8 cellular contexts compared by ENCODE assay signal in genomic region chr1:20634594-20635084, GRCh38. TPM values are rescaled to one million over a fixed set of nuclear protein-coding genes. Genes with fewer than 3 reads are reported as not detected.
DNase-seq lines count a peak whose midpoint lies in the region; ATAC-seq and TF ChIP-seq lines count a peak whose summit lies in the region.

No MANE protein-coding gene starts in this region.

- TF ChIP-seq CTCF in right atrium auricular region (IDR thresholded peaks at IDR 0.05) = no peak

- peak; percentile 36 for DNase-seq in NOMO-1 treated with DMSO at 0.1 percent for 48 hours (lab: John Stamatoyannopoulos, UW; ENCODE audit: unreplicated experiment)
- DNase-seq in NOMO-1 treated with dmso at 0.1 percent for 144 hours (lab: John Stamatoyannopoulos, UW; ENCODE audit: unreplicated experiment) = no peak
- DNase-seq in NCI-H82 (lab: John Stamatoyannopoulos, UW) = peak; percentile 83
- no peak for DNase-seq in activated naive CD8-positive, alpha-beta T cell treated with anti-CD3 and anti-CD28 coated beads, Interleukin-2, amount 10 ng/mL, durations not matched to agents 7 days and 5 days
- DNase-seq in right atrium auricular region (ENCODE audit: low spot score) = no peak
- peak; percentile 56 for DNase-seq in renal cortical epithelial cell (ENCODE audit: low read depth)
- DNase-seq in midbrain (lab: John Stamatoyannopoulos, UW) = no peak

- ATAC-seq in activated naive CD8-positive, alpha-beta T cell treated with anti-CD3 and anti-CD28 coated beads, Interleukin-2, amount 10 ng/mL, durations not matched to agents 7 days and 5 days (ENCODE audit: low read depth) = peak; percentile 23
- no peak for ATAC-seq in GM19397 (IDR thresholded peaks at IDR 0.05; ENCODE audit: unreplicated experiment)

- POLR2A ChIA-PET in activated naive CD8-positive, alpha-beta T cell treated with anti-CD3 and anti-CD28 coated beads, Interleukin-2, amount 10 ng/mL, durations not matched to agents 7 days and 5 days (lab: Charles Lee) = interaction anchor here (1.1 to 1.8 kb wide), 4 partner anchors 26 to 152 kb away, joined by 3 to 8 read pairs (median 4); partner anchors contain the start of genes DDOST and MUL1

- peak overlapping the region; percentile 93 to 99 for H3K27ac ChIP-seq in right atrium auricular region

- H3K9me3 ChIP-seq in right atrium auricular region = no peaks in the 10 kb centered on the region

- H3K4me3 Mint-ChIP-seq in activated naive CD8-positive, alpha-beta T cell treated with anti-CD3 and anti-CD28 coated beads, Interleukin-2, amount 10 ng/mL, durations not matched to agents 7 days and 5 days = peak overlapping the region; percentile 81

- H3K27me3 Mint-ChIP-seq in activated naive CD8-positive, alpha-beta T cell treated with anti-CD3 and anti-CD28 coated beads, Interleukin-2, amount 10 ng/mL, durations not matched to agents 7 days and 5 days = peaks cover 2% of the 10 kb centered on the region

- H3K36me3 Mint-ChIP-seq in activated naive CD8-positive, alpha-beta T cell treated with anti-CD3 and anti-CD28 coated beads, Interleukin-2, amount 10 ng/mL, durations not matched to agents 7 days and 5 days = no peaks in the 10 kb centered on the region

- H3K4me1 ChIP-seq in right atrium auricular region = peaks cover 0 to 17% of the 10 kb centered on the region in 2 donors

- peaks cover 8% of the 10 kb centered on the region for H3K4me1 Mint-ChIP-seq in activated naive CD8-positive, alpha-beta T cell treated with anti-CD3 and anti-CD28 coated beads, Interleukin-2, amount 10 ng/mL, durations not matched to agents 7 days and 5 days

- H3K27me3 ChIP-seq in right atrium auricular region = no peaks in the 10 kb centered on the region

- peaks cover 24% of the 10 kb centered on the region for H3K36me3 ChIP-seq in right atrium auricular region

- peak overlapping the region; percentile 92 to 98 for H3K4me3 ChIP-seq in right atrium auricular region

- H3K27ac Mint-ChIP-seq in activated naive CD8-positive, alpha-beta T cell treated with anti-CD3 and anti-CD28 coated beads, Interleukin-2, amount 10 ng/mL, durations not matched to agents 7 days and 5 days = peak overlapping the region; percentile 54

- no peaks in the 10 kb centered on the region for H3K9me3 Mint-ChIP-seq in activated naive CD8-positive, alpha-beta T cell treated with anti-CD3 and anti-CD28 coated beads, Interleukin-2, amount 10 ng/mL, durations not matched to agents 7 days and 5 days

RNA-seq across cellular contexts. Expression of gene PINK1, which starts 1.4 kb away (rescaled TPM):
- total RNA-seq in activated naive CD8-positive, alpha-beta T cell treated with anti-CD3 and anti-CD28 coated beads, Interleukin-2, amount 10 ng/mL, durations not matched to agents 7 days and 5 days = 10 to 100 TPM in 1 of 2 experiments, 1 to 10 TPM in 1; 9.4 to 10.3 TPM
- total RNA-seq in right atrium auricular region = 100 to 1,000 TPM; 173 to 174 TPM
- 93.9 and 104 TPM in 2 replicates for total RNA-seq in renal cortical epithelial cell

RNA-seq across cellular contexts. Expression of gene DDOST, which starts 26.5 kb away (rescaled TPM):
- total RNA-seq in activated naive CD8-positive, alpha-beta T cell treated with anti-CD3 and anti-CD28 coated beads, Interleukin-2, amount 10 ng/mL, durations not matched to agents 7 days and 5 days = 100 to 1,000 TPM; 131 to 134 TPM
- total RNA-seq in right atrium auricular region (100 to 1,000 TPM; 147 to 152 TPM), renal cortical epithelial cell (182 and 297 TPM in 2 replicates)

RNA-seq across cellular contexts. Expression of gene CDA, which starts 45.7 kb away (rescaled TPM):
- not detected for total RNA-seq in activated naive CD8-positive, alpha-beta T cell treated with anti-CD3 and anti-CD28 coated beads, Interleukin-2, amount 10 ng/mL, durations not matched to agents 7 days and 5 days
- 1 to 10 TPM; 1.3 to 6.6 TPM for total RNA-seq in right atrium auricular region
- total RNA-seq in renal cortical epithelial cell = 4.6 and 13.0 TPM in 2 replicates

Comparison
In these comparisons a context has a peak if more than half of its experiments do, and no peak if none do; other contexts are left out.
1. DNase-seq: peak in NOMO-1 treated with DMSO at 0.1 percent for 48 hours (single experiment), NCI-H82 (single experiment) and renal cortical epithelial cell (single experiment); none in NOMO-1 treated with dmso at 0.1 percent for 144 hours (single experiment), activated naive CD8-positive, alpha-beta T cell treated with anti-CD3 and anti-CD28 coated beads, Interleukin-2, amount 10 ng/mL, durations not matched to agents 7 days and 5 days (single experiment), right atrium auricular region (single experiment) and midbrain (single experiment).